In the genomic region with DNA sequence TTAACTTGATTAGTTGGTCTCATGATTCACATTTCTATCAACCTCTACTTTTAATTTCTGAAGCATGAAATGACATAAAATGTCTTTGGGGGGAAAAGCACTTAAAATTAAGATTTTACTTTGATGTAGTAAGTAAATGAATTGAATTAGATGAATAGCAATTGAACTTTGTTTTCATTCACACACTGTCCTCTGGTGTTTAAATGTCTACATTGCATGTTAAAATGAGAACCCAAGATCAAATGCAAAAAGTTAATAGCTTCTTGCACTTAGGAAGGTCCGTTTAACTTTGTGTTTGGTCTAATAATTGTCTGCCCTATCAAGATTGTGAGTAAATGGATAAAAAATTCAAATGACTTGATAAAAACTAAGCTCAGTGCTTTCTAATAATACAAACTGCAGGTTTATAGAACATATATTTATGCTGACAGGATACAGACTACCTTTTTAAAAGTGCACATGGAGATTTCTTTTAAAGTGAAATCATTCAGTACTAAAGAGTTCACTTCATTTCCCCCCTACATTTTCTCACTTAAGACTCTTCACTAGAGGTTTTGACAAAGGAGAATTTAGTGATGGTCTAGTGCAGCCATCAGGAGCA, we compare ENCODE assay signal across 8 cellular contexts.
DNase-seq lines count a peak whose midpoint lies in the region; ATAC-seq, FAIRE-seq and TF ChIP-seq lines count a peak whose summit lies in the region.

No MANE protein-coding gene starts in this region.

- no peak overlapping the region for H3K27ac ChIP-seq in CD4-positive, alpha-beta memory T cell (ENCODE audit: low read depth, low read length)
- H3K27ac ChIP-seq in WERI-Rb-1: no peak overlapping the region
- H3K27ac ChIP-seq in kidney (ENCODE audit: low read depth in 2 of 2, low read length in 2 of 2): no peak overlapping the region

- H3K4me3 ChIP-seq in CD4-positive, alpha-beta memory T cell (ENCODE audit: low read length in 2 of 2): no peak overlapping the region
- H3K4me3 ChIP-seq in HFF-Myc (replicated peaks; ENCODE audit: low read depth, low read length) (no peak overlapping the region), WERI-Rb-1 (ENCODE audit: low read depth, low read length) (no peak overlapping the region), kidney (ENCODE audit: low read length in 2 of 2) (no peak overlapping the region)

- H3K4me1 ChIP-seq in CD4-positive, alpha-beta memory T cell (ENCODE audit: insufficient read depth, low read length): no peaks in the 10 kb centered on the region
- no peaks in the 10 kb centered on the region for H3K4me1 ChIP-seq in kidney (ENCODE audit: control insufficient read depth in 1 of 2, insufficient read depth in 1 of 2, low read depth in 1 of 2, low read length in 2 of 2)

- peak; percentile 57 for TF ChIP-seq CTCF in HFF-Myc (IDR thresholded peaks at IDR 0.05; ENCODE audit: low read depth, low read length, missing control alignments)
- peak; percentile 54; the same call in 1 of the 2 replicates for TF ChIP-seq CTCF in WERI-Rb-1 (IDR thresholded peaks at IDR 0.05; ENCODE audit: low read depth, low read length)
- TF ChIP-seq CTCF in kidney (IDR thresholded peaks at IDR 0.05; ENCODE audit: borderline replicate concordance, extremely low read depth, insufficient read depth): peak; percentile 71

- H3K27me3 ChIP-seq in CD4-positive, alpha-beta memory T cell (ENCODE audit: insufficient read depth, low read length): no peaks in the 10 kb centered on the region
- H3K27me3 ChIP-seq in WERI-Rb-1 (ENCODE audit: insufficient read depth, low read depth, severe bottlenecking): no peaks in the 10 kb centered on the region

- intact Hi-C loops in CD4-positive, alpha-beta memory T cell (cut with micrococcal nuclease): loop anchor here (1.0 to 10.0 kb wide), 3 partner anchors 356 to 737 kb away; no protein-coding TSS in a partner anchor
- intact Hi-C loops in kidney (cut with DNase I): no loop called here

- no peaks in the 10 kb centered on the region for H3K36me3 Mint-ChIP-seq in CD4-positive, alpha-beta memory T cell

- no peaks in the 10 kb centered on the region for H3K36me3 ChIP-seq in CD4-positive, alpha-beta memory T cell (ENCODE audit: insufficient read depth, low read length)
- no peaks in the 10 kb centered on the region for H3K36me3 ChIP-seq in WERI-Rb-1
- no peaks in the 10 kb centered on the region for H3K36me3 ChIP-seq in kidney (ENCODE audit: control insufficient read depth in 1 of 2, insufficient read depth in 2 of 2, low read length in 2 of 2)

- peak; percentile 96 for FAIRE-seq in kidney (lab: Jason Lieb, UNC)

- no peak overlapping the region for H3K9ac ChIP-seq in kidney (ENCODE audit: low read length in 2 of 2)

- ATAC-seq in GM21723 (IDR thresholded peaks at IDR 0.05; ENCODE audit: unreplicated experiment): no peak
- ATAC-seq in HG03045 (IDR thresholded peaks at IDR 0.05; ENCODE audit: unreplicated experiment): no peak

- H3K9me3 ChIP-seq in CD4-positive, alpha-beta memory T cell (ENCODE audit: control insufficient read depth in 1 of 2, low read length in 2 of 2): no peaks in the 10 kb centered on the region
- H3K9me3 ChIP-seq in WERI-Rb-1 (ENCODE audit: severe bottlenecking) (no peaks in the 10 kb centered on the region), kidney (ENCODE audit: control insufficient read depth in 1 of 2, low read length in 2 of 2) (no peaks in the 10 kb centered on the region)

- peaks cover 4 to 5% of the 10 kb centered on the region in 2 donors for H3K27me3 Mint-ChIP-seq in CD4-positive, alpha-beta memory T cell

- no peak overlapping the region for H3K27ac Mint-ChIP-seq in CD4-positive, alpha-beta memory T cell

- CTCF ChIA-PET in CD4-positive, alpha-beta memory T cell (lab: Charles Lee; ENCODE audit: partially characterized antibody): interaction anchor here (1.0 to 5.6 kb wide), 6 partner anchors 333 to 641 kb away, joined by 3 to 84 read pairs (median 6); no protein-coding TSS in a partner anchor

- no peak overlapping the region for H3K4me3 Mint-ChIP-seq in CD4-positive, alpha-beta memory T cell

- no peaks in the 10 kb centered on the region for H3K4me1 Mint-ChIP-seq in CD4-positive, alpha-beta memory T cell

- peaks cover 0 to 4% (median 0%) of the 10 kb centered on the region in 8 donors for H3K9me3 Mint-ChIP-seq in CD4-positive, alpha-beta memory T cell

- DNase-seq in CD4-positive, alpha-beta memory T cell: peak in 4 of 5 donors; percentile 20 to 37 (median 24)
- DNase-seq in HFF-Myc (ENCODE audit: extremely low read depth, low read depth) (no peak), WERI-Rb-1 (no peak), kidney (no peak), MV-4-11 (lab: John Stamatoyannopoulos, UW) (no peak)
- DNase-seq in effector CD8-positive, alpha-beta T cell (lab: John Stamatoyannopoulos, UW): no peak

- POLR2A ChIA-PET in CD4-positive, alpha-beta memory T cell (lab: Charles Lee; ENCODE audit: partially characterized antibody): no interaction called here

Comparison
In these comparisons a context has a peak if more than half of its experiments do, and no peak if none do; other contexts are left out.
1. DNase-seq: peak in CD4-positive, alpha-beta memory T cell (4 of 5); none in HFF-Myc (single experiment), WERI-Rb-1 (single experiment), kidney (single experiment), effector CD8-positive, alpha-beta T cell (single experiment) and MV-4-11 (single experiment).
2. Peak in every context shown above with its lines, with median percentiles within 50 percentile points of each other: CTCF ChIP-seq.